ENCODE assay signal across 10 cellular contexts in the genomic region with DNA sequence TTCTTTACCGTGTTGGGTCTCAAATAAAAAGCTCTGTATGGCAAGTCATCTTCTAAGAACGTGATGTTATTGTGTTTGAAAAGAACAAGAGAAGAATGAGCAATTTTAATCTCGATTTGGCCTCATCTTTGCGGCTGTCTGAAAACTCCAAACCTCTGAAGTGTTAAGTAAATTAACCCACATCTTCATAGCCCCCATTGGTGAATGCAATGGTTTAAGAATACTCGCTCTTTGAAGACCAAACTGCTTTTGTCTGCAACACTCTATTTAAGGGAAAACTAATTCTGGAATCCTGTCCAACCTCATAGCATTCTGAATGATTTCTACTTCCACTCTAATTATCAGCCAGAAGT. TPM values are rescaled to one million over a fixed set of nuclear protein-coding genes. Genes with fewer than 3 reads are reported as not detected.
DNase-seq lines count a peak whose midpoint lies in the region; ATAC-seq and TF ChIP-seq lines count a peak whose summit lies in the region.
"Had no signal": no experiment of that assay in that cellular context is flagged by ENCODE, and none has a peak within 500 bp of the region (broad histone marks: within the 10 kb centered on the region; RNA-seq: fewer than 3 reads in every experiment).

No MANE protein-coding gene starts in this region.

- intact Hi-C loops in psoas muscle (cut with DNase I) = loop anchor here (5.0 to 10.0 kb wide), 2 partner anchors 144 to 151 kb away; a partner anchor contains a TSS

- ATAC-seq in GM19043 (IDR thresholded peaks at IDR 0.05; ENCODE audit: low read depth, unreplicated experiment) (peak; percentile 10), psoas muscle (peak in 2 of 4 donors; percentile 22 to 46), HG03196 (IDR thresholded peaks at IDR 0.05; ENCODE audit: unreplicated experiment) (no peak)

- H3K27ac ChIP-seq in HUES64 (ENCODE audit: low read depth, low read length) (peak overlapping the region; percentile 63; the same call in 1 of the 2 replicates), ectodermal cell (ENCODE audit: insufficient read depth, low read depth, low read length, poor library complexity, severe bottlenecking) (no peak overlapping the region), psoas muscle (peak overlapping the region; percentile 66)
- H3K27ac ChIP-seq: epithelial cell of prostate, transverse colon had no signal

- no peak for TF ChIP-seq CTCF in psoas muscle (IDR thresholded peaks at IDR 0.05)

- no peaks in the 10 kb centered on the region for H3K36me3 ChIP-seq in HUES64 (ENCODE audit: insufficient read depth, low read length)
- no peaks in the 10 kb centered on the region for H3K36me3 ChIP-seq in ectodermal cell (ENCODE audit: control insufficient read depth, insufficient read depth, low read length)
- no peaks in the 10 kb centered on the region for H3K36me3 ChIP-seq in psoas muscle (ENCODE audit: insufficient read depth in 1 of 2, low read depth in 1 of 2)
- H3K36me3 ChIP-seq: transverse colon had no signal

- H3K9me3 ChIP-seq in HUES64 (ENCODE audit: insufficient read depth, low read depth, low read length) = no peaks in the 10 kb centered on the region
- no peaks in the 10 kb centered on the region for H3K9me3 ChIP-seq in ectodermal cell (ENCODE audit: control insufficient read depth, low read length)
- no peaks in the 10 kb centered on the region for H3K9me3 ChIP-seq in psoas muscle
- H3K9me3 ChIP-seq: transverse colon had no signal

- peak overlapping the region; percentile 72 for H3K9ac ChIP-seq in HUES64 (ENCODE audit: low read depth, low read length)

- peak overlapping the region; percentile 57 for H3K4me3 ChIP-seq in HUES64 (ENCODE audit: low read length)
- H3K4me3 ChIP-seq in ectodermal cell (ENCODE audit: insufficient read depth, low read depth, low read length) = peak overlapping the region; percentile 46
- H3K4me3 ChIP-seq in psoas muscle = peak overlapping the region; percentile 63

- no peak for DNase-seq in psoas muscle
- DNase-seq in NCI-H748 (lab: John Stamatoyannopoulos, UW; ENCODE audit: unreplicated experiment) = no peak
- no peak for DNase-seq in NCI-H524 treated with DMSO at 0.1 percent for 48 hours (lab: John Stamatoyannopoulos, UW)
- no peak for DNase-seq in T-helper 9 cell

- H3K4me1 ChIP-seq in HUES64 (ENCODE audit: insufficient read depth, low read length) (peaks cover 30% of the 10 kb centered on the region), ectodermal cell (ENCODE audit: control insufficient read depth, insufficient read depth, low read length) (peaks cover 4% of the 10 kb centered on the region), psoas muscle (peaks cover 7% of the 10 kb centered on the region)

- WGBS in HUES64 = 14% methylated on average over 5 of the region's 5 CpGs
- 18 to 40% methylated on average over 4 to 5 of the region's 5 CpGs for WGBS in ectodermal cell, 2 experiments
- WGBS in psoas muscle, 3 donors = 4 to 10% (median 6%) methylated on average over 5 of the region's 5 CpGs

- no peaks in the 10 kb centered on the region for H3K27me3 ChIP-seq in HUES64 (ENCODE audit: insufficient read depth, low read length)
- H3K27me3 ChIP-seq in ectodermal cell (ENCODE audit: control insufficient read depth, insufficient read depth, low read length, poor library complexity, severe bottlenecking) = no peaks in the 10 kb centered on the region
- H3K27me3 ChIP-seq in psoas muscle (ENCODE audit: insufficient read depth in 3 of 3, low read length in 2 of 3) = no peaks in the 10 kb centered on the region
- H3K27me3 ChIP-seq: transverse colon had no signal

RNA-seq across cellular contexts. Expression of a gene that starts 56.9 kb away (rescaled TPM):
- not detected for polyA plus RNA-seq in HUES64 (2013, experiment 1 of 2)
- 0.13 TPM for polyA plus RNA-seq in HUES64 (2013, experiment 2 of 2)
- polyA plus RNA-seq in ectodermal cell (2013, experiment 1 of 4) = not detected
- not detected for polyA plus RNA-seq in ectodermal cell (2013, experiment 2 of 4)
- not detected for polyA plus RNA-seq in ectodermal cell (2013, experiment 3 of 4)
- not detected for polyA plus RNA-seq in ectodermal cell (2013, experiment 4 of 4)
- not detected for total RNA-seq in psoas muscle
- polyA plus RNA-seq in psoas muscle = under 1 TPM in 2 of 3 donors, not detected in 1; 0.04 TPM
